Comparison of ENCODE assay signal across 13 cellular contexts in genomic region chr14:73727181-73727580, GRCh38. TPM values are rescaled to one million over a fixed set of nuclear protein-coding genes. Genes with fewer than 3 reads are reported as not detected.
DNase-seq lines count a peak whose midpoint lies in the region; ATAC-seq, FAIRE-seq and TF ChIP-seq lines count a peak whose summit lies in the region.
"Had no signal": no experiment of that assay in that cellular context is flagged by ENCODE, and none has a peak within 500 bp of the region (broad histone marks: within the 10 kb centered on the region; RNA-seq: fewer than 3 reads in every experiment).

No MANE protein-coding gene starts in this region.

- FAIRE-seq in K562 (lab: Jason Lieb, UNC), result no peak
- FAIRE-seq: H1 had no signal

- H3K4me3 Mint-ChIP-seq in CD4-positive, alpha-beta memory T cell, result no peak overlapping the region
- H3K4me3 Mint-ChIP-seq: activated naive CD8-positive, alpha-beta T cell; memory B cell had no signal

- H3K9me3 ChIP-seq in A673 (ENCODE audit: low read depth, low read length, poor library complexity, severe bottlenecking) (no peaks in the 10 kb centered on the region), K562 (replicated peaks; ENCODE audit: control insufficient read depth, insufficient read depth, low read depth, low read length) (no peaks in the 10 kb centered on the region), trophoblast cell (ENCODE audit: insufficient read depth, low read depth, low read length) (no peaks in the 10 kb centered on the region)
- H3K9me3 ChIP-seq in CD4-positive, alpha-beta memory T cell (ENCODE audit: control insufficient read depth in 1 of 2, low read length in 2 of 2), result no peaks in the 10 kb centered on the region

- H3K27me3 Mint-ChIP-seq in CD4-positive, alpha-beta memory T cell, result no peaks in the 10 kb centered on the region
- H3K27me3 Mint-ChIP-seq: activated naive CD8-positive, alpha-beta T cell; memory B cell had no signal

- no peak overlapping the region for H3K14ac ChIP-seq in trophoblast cell (ENCODE audit: low read length)

- H2BK12ac ChIP-seq in trophoblast cell (ENCODE audit: low read length), result no peak overlapping the region

- no peak overlapping the region for H2BK5ac ChIP-seq in trophoblast cell (ENCODE audit: low read depth, low read length, poor library complexity)

- H4K91ac ChIP-seq in trophoblast cell (ENCODE audit: low read depth, low read length), result no peak overlapping the region

- no peak for TF ChIP-seq POLR2A in K562 (conservative IDR thresholded peaks at IDR 0.05)

- DNase-seq in A673 (ENCODE audit: low spot score) (no peak), K562 (ENCODE audit: extremely low read depth in 1 of 4, low spot score in 3 of 4) (no peak), trophoblast cell (no peak), RKO (ENCODE audit: low spot score) (no peak)
- DNase-seq in CD4-positive, alpha-beta memory T cell, result no peak
- DNase-seq: activated CD4-positive, alpha-beta T cell treated with anti-CD3 and anti-CD28 coated beads, Interleukin-2, amount 50 U/mL, for 4 hours; stimulated activated CD4-positive, alpha-beta T cell treated with anti-CD3 and anti-CD28 coated beads, Interleukin-1b, Interleukin-23, amount 100 ng/mL, for 48 hours had no signal

- H3K4ac ChIP-seq in trophoblast cell (ENCODE audit: low read depth, low read length), result no peak overlapping the region

- peaks cover 40% of the 10 kb centered on the region for H3K4me1 ChIP-seq in A673 (ENCODE audit: insufficient read depth, low read length, poor library complexity, severe bottlenecking)
- peaks cover 54% of the 10 kb centered on the region for H3K4me1 ChIP-seq in CD4-positive, alpha-beta memory T cell (ENCODE audit: insufficient read depth, low read length)
- peaks cover 41% of the 10 kb centered on the region in 2 experiments for H3K4me1 ChIP-seq in K562 (replicated peaks in 1 of 2; ENCODE audit: control insufficient read depth in 2 of 2, insufficient read depth in 2 of 2, low read length in 2 of 2)
- H3K4me1 ChIP-seq in trophoblast cell (ENCODE audit: control insufficient read depth in 1 of 2, insufficient read depth in 2 of 2, low read length in 2 of 2), result peaks cover 0 to 5% of the 10 kb centered on the region in 2 experiments

- POLR2A ChIA-PET in A673 (lab: Charles Lee; ENCODE audit: low non-redundant PET), result no interaction called here
- POLR2A ChIA-PET in CD4-positive, alpha-beta memory T cell (lab: Charles Lee; ENCODE audit: partially characterized antibody), result interaction anchor here (1.1 to 7.8 kb wide), 5 partner anchors 13 to 60 kb away, joined by 3 to 62 read pairs (median 27); partner anchors contain the start of gene PNMA1
- POLR2A ChIA-PET in K562 (lab: Yijun Ruan, JAX), result interaction anchor here (0.6 to 1.5 kb wide), 3 partner anchors 9 to 62 kb away, joined by 3 to 5 read pairs (median 5); no protein-coding TSS in a partner anchor

- H3K9ac ChIP-seq in K562 (ENCODE audit: insufficient read depth in 1 of 2, low read depth in 2 of 2, low read length in 2 of 2), result peak overlapping the region in 1 of 2 experiments; percentile 79; a peak in 1 of 4 replicates
- H3K9ac ChIP-seq in trophoblast cell (ENCODE audit: low read length), result no peak overlapping the region

- no peaks in the 10 kb centered on the region for H4K20me1 ChIP-seq in K562 (replicated peaks; ENCODE audit: control insufficient read depth, insufficient read depth, low read length)

- H2AK5ac ChIP-seq in trophoblast cell (ENCODE audit: low read length), result no peak overlapping the region

- CTCF ChIA-PET in A673 (lab: Charles Lee), result no interaction called here
- CTCF ChIA-PET in CD4-positive, alpha-beta memory T cell (lab: Charles Lee; ENCODE audit: partially characterized antibody), result interaction anchor here (1.0 to 11.0 kb wide), 11 partner anchors 11 to 143 kb away, joined by 4 to 272 read pairs (median 25); a partner anchor contains a TSS
- CTCF ChIA-PET in K562 (lab: Yijun Ruan, JAX; ENCODE audit: low intra/inter-chr PET ratio), result interaction anchor here (0.6 to 3.3 kb wide), 2 partner anchors 98 to 309 kb away, joined by 4 to 20 read pairs; no protein-coding TSS in a partner anchor

- H4K8ac ChIP-seq in trophoblast cell (ENCODE audit: low read depth, low read length), result no peak overlapping the region

- no peak overlapping the region for H2BK120ac ChIP-seq in trophoblast cell (ENCODE audit: insufficient read depth, low read length, poor library complexity)

- BruUV-seq in A673 (replicated peaks; lab: Mats Ljungman, UMichigan) (no TSS peak), K562 (replicated peaks; lab: Mats Ljungman, UMichigan) (no TSS peak)

- H3K79me1 ChIP-seq in trophoblast cell (ENCODE audit: low read length), result no peaks in the 10 kb centered on the region

- H3K4me2 ChIP-seq in K562 (ENCODE audit: insufficient read depth, low read length) (no peak overlapping the region), trophoblast cell (ENCODE audit: low read length) (no peak overlapping the region)

- no peak overlapping the region for H4K12ac ChIP-seq in trophoblast cell (ENCODE audit: low read depth, low read length)

- H2AFZ ChIP-seq in K562 (ENCODE audit: low read depth, low read length) (no peak overlapping the region), trophoblast cell (ENCODE audit: insufficient read depth, low read length, poor library complexity) (no peak overlapping the region)

- H3K27ac Mint-ChIP-seq in CD4-positive, alpha-beta memory T cell, result peak overlapping the region; percentile 29 to 83 (median 52)
- H3K27ac Mint-ChIP-seq: activated naive CD8-positive, alpha-beta T cell; memory B cell had no signal

- ATAC-seq in K562, result no peak
- ATAC-seq in HG03280 (IDR thresholded peaks at IDR 0.05; ENCODE audit: unreplicated experiment), result no peak
- ATAC-seq in HG03469 (IDR thresholded peaks at IDR 0.05; ENCODE audit: unreplicated experiment), result no peak
- no peak for ATAC-seq in HG03442 (IDR thresholded peaks at IDR 0.05; ENCODE audit: unreplicated experiment)

- intact Hi-C loops in A673 (cut with micrococcal nuclease; ENCODE audit: unreplicated experiment), result no loop called here
- intact Hi-C loops in CD4-positive, alpha-beta memory T cell (cut with micrococcal nuclease), result no loop called here
- intact Hi-C loops in K562 (cut with micrococcal nuclease), result no loop called here

- peaks cover 2% of the 10 kb centered on the region for H3K9me1 ChIP-seq in K562 (ENCODE audit: control insufficient read depth, insufficient read depth, low read length)

- H3K36me3 ChIP-seq in A673 (ENCODE audit: insufficient read depth, low read length, poor library complexity, severe bottlenecking) (peaks cover 48% of the 10 kb centered on the region), K562 (ENCODE audit: control insufficient read depth, insufficient read depth, low read length) (peaks cover 97% of the 10 kb centered on the region), trophoblast cell (ENCODE audit: control insufficient read depth in 1 of 2, insufficient read depth in 2 of 2, low read length in 2 of 2) (peaks cover 46 to 62% of the 10 kb centered on the region in 2 experiments)
- peaks cover 81% of the 10 kb centered on the region for H3K36me3 ChIP-seq in CD4-positive, alpha-beta memory T cell (ENCODE audit: insufficient read depth, low read length)

- H3K36me3 Mint-ChIP-seq in CD4-positive, alpha-beta memory T cell, result peaks cover 35 to 77% of the 10 kb centered on the region in 2 donors

- peak overlapping the region; percentile 46 for H3K18ac ChIP-seq in trophoblast cell (ENCODE audit: low read length)

- no peaks in the 10 kb centered on the region for H3K9me3 Mint-ChIP-seq in CD4-positive, alpha-beta memory T cell
- H3K9me3 Mint-ChIP-seq: memory B cell had no signal

- H3K79me2 ChIP-seq in K562 (ENCODE audit: control insufficient read depth, insufficient read depth, low read length), result peaks cover 47% of the 10 kb centered on the region
- no peaks in the 10 kb centered on the region for H3K79me2 ChIP-seq in trophoblast cell (ENCODE audit: control insufficient read depth, insufficient read depth, low read length, poor library complexity)

- no peak for TF ChIP-seq CTCF in A673 (conservative IDR thresholded peaks at IDR 0.05; ENCODE audit: low read depth, low read length)
- no peak for TF ChIP-seq CTCF in K562 (IDR thresholded peaks at IDR 0.05 in 2 of 3, conservative IDR thresholded peaks at IDR 0.05 in 1 of 3; ENCODE audit: insufficient read depth in 2 of 3, low read depth in 1 of 3, low read length in 3 of 3)

- TF ChIP-seq RAD21 in K562 (CRISPR knock-in tag; conservative IDR thresholded peaks at IDR 0.05 in 1 of 2, IDR thresholded peaks at IDR 0.05 in 1 of 2), result no peak

- in situ Hi-C loops in K562 (cut with MboI), result loop anchor here (5.0 kb wide), 1 partner anchor 100 kb away; no protein-coding TSS in a partner anchor

- H3K27me3 ChIP-seq in A673 (replicated peaks; ENCODE audit: insufficient read depth, low read depth, low read length, poor library complexity), result no peaks in the 10 kb centered on the region
- no peaks in the 10 kb centered on the region for H3K27me3 ChIP-seq in CD4-positive, alpha-beta memory T cell (ENCODE audit: insufficient read depth, low read length)
- H3K27me3 ChIP-seq in K562 (ENCODE audit: control insufficient read depth in 2 of 2, insufficient read depth in 2 of 2, low read length in 2 of 2), result no peaks in the 10 kb centered on the region
- H3K27me3 ChIP-seq in trophoblast cell (ENCODE audit: insufficient read depth, low read length), result no peaks in the 10 kb centered on the region

- H3K4me1 Mint-ChIP-seq in CD4-positive, alpha-beta memory T cell, result peaks cover 18 to 46% (median 29%) of the 10 kb centered on the region in 4 donors

- H3K27ac ChIP-seq in A673 (ENCODE audit: low read depth, low read length, poor library complexity, severe bottlenecking), result peak overlapping the region; percentile 78
- peak overlapping the region; percentile 17 for H3K27ac ChIP-seq in CD4-positive, alpha-beta memory T cell (ENCODE audit: low read depth, low read length)
- H3K27ac ChIP-seq in K562 (ENCODE audit: extremely low read depth, low read depth, low read length), result peak overlapping the region; percentile 61; the same call in 2 of the 3 replicates
- no peak overlapping the region for H3K27ac ChIP-seq in trophoblast cell (ENCODE audit: low read depth, low read length)

- no peak overlapping the region for H3K23ac ChIP-seq in trophoblast cell (ENCODE audit: low read length)

- TF ChIP-seq EP300 in K562 (IDR thresholded peaks at IDR 0.05; ENCODE audit: low read length), result no peak

- H3K4me3 ChIP-seq in A673 (ENCODE audit: low read depth, low read length, poor library complexity, severe bottlenecking), result no peak overlapping the region
- H3K4me3 ChIP-seq in CD4-positive, alpha-beta memory T cell (ENCODE audit: low read length in 2 of 2), result no peak overlapping the region
- H3K4me3 ChIP-seq in K562, result no peak overlapping the region
- no peak overlapping the region for H3K4me3 ChIP-seq in trophoblast cell (ENCODE audit: low read depth, low read length)

- WGBS in K562 (ENCODE audit: insufficient coverage, low coverage, missing lambda C conversion rate), result 52% methylated on average over 7 of the region's 7 CpGs
- no CpG with 5 or more reads among the region's 7 CpGs for WGBS in trophoblast cell (ENCODE audit: extremely low coverage, insufficient coverage, insufficient read length)

RNA-seq across cellular contexts. Expression of gene PNMA1, which starts 13.0 kb away (rescaled TPM):
- total RNA-seq in A673 (2021), result 48.8 and 51.4 TPM in 2 replicates
- 10 to 100 TPM; 53.3 to 59.3 TPM for total RNA-seq in CD4-positive, alpha-beta memory T cell
- 10 to 100 TPM; 47.8 to 56.3 TPM for polyA plus RNA-seq in CD4-positive, alpha-beta memory T cell
- 5.1 and 6.7 TPM in 2 replicates for total RNA-seq in K562 (2011; cell fraction: chromatin; rRNA removed; ENCODE audit: low replicate concordance)
- 6.8 and 8.0 TPM in 2 replicates for total RNA-seq in K562 (2011; cell fraction: nucleolus; rRNA removed)
- 8.8 and 9.7 TPM in 2 replicates for total RNA-seq in K562 (2011; cell fraction: nucleoplasm; rRNA removed)
- 4.6 and 4.7 TPM in 2 replicates for total RNA-seq in K562 (2014; rRNA removed)
- 7.9 and 8.7 TPM in 2 replicates for total RNA-seq in K562 (2014; rRNA removed; fragmentation: Illumina TruSeq; extraction: Trizol)
- total RNA-seq in K562 (2015; rRNA removed; fragmentation: Illumina TruSeq; extraction: Trizol), result 6.6 and 7.1 TPM in 2 replicates
- total RNA-seq in K562 (2021), result 24.8 and 26.4 TPM in 2 replicates
- polyA plus RNA-seq in K562 (2011; rRNA removed), result 7.5 and 11.3 TPM in 2 replicates
- polyA plus RNA-seq in K562 (2011; cell fraction: cytosol; rRNA removed), result 6.3 and 7.9 TPM in 2 replicates
- polyA plus RNA-seq in K562 (2011; cell fraction: nucleus; rRNA removed), result 6.2 and 6.9 TPM in 2 replicates
- polyA plus RNA-seq in K562 (2012), result 18.6 and 26.5 TPM in 2 replicates
- polyA plus RNA-seq in K562 (2014; fragmentation: Illumina TruSeq; extraction: Trizol), result 15.5 and 15.7 TPM in 2 replicates
- 1 to 10 TPM; 1.7 to 2.4 TPM for polyA plus RNA-seq in K562 (2014; fragmentation: Nextera tagmentation; extraction: Ambion mirVana)
- polyA plus RNA-seq in K562 (2014; rRNA removed), result 12.7 and 15.1 TPM in 2 replicates
- polyA minus RNA-seq in K562 (2011; rRNA and poly(A)+ RNA removed), result 6.4 and 9.0 TPM in 2 replicates
- 4.3 and 7.6 TPM in 2 replicates for polyA minus RNA-seq in K562 (2011; cell fraction: cytosol; rRNA and poly(A)+ RNA removed)
- polyA minus RNA-seq in K562 (2011; cell fraction: nucleus; rRNA and poly(A)+ RNA removed), result 3.3 and 3.4 TPM in 2 replicates
- 19.1 and 19.3 TPM in 2 replicates for polyA plus RNA-seq in trophoblast cell (2013)
